Comparison of ENCODE assay signal across 28 cellular contexts in the genomic region with DNA sequence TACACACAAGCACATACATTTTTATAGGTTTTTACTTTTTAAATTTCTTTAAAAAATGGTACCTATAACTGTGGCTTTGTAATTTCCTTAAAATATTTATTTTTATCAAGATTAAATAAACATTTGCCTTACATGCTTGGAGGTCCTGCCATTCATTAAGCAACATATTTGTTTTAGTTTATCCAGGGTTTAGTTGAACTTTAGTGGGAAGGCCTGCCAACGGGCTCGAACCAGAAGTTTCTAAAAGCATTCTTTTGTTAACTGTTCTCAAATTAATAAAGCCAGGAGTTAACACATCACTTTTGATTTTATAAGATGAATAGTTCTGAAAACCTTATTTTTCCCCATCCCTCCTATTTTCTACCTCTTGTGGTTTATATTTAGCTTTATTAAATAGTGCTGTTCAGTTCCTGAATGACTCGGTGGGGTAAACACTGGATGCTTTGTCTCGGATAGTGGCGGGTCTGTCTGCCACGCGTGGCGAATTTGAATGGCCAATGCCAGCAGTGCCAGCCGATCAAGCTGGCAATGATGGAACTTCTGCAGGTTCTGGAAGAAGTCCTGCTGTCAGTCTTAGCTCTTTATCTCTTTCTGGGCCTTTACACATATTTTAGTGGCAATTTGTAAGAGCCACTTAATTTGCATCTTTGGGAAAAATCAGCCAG. TPM values are rescaled to one million over a fixed set of nuclear protein-coding genes. Genes with fewer than 3 reads are reported as not detected.
DNase-seq lines count a peak whose midpoint lies in the region; ATAC-seq, FAIRE-seq and TF ChIP-seq lines count a peak whose summit lies in the region.
"Had no signal": no experiment of that assay in that cellular context is flagged by ENCODE, and none has a peak within 500 bp of the region (broad histone marks: within the 10 kb centered on the region; RNA-seq: fewer than 3 reads in every experiment).

No MANE protein-coding gene starts in this region.

- H3K4me2 ChIP-seq in PC-3 (ENCODE audit: low read length), result no peak overlapping the region
- H3K4me2 ChIP-seq: KMS-11, smooth muscle cell had no signal

- no peak for ATAC-seq in PC-3
- ATAC-seq: activated CD4-positive, CD25-positive, alpha-beta regulatory T cell treated with anti-CD3 and anti-CD28 coated beads, Interleukin-2, amount 50 U/mL, for 24 hours; GM12878; GM23338; left colon; stimulated activated naive CD8-positive, alpha-beta T cell treated with anti-CD3 and anti-CD28 coated beads, Interleukin-15, amount 100 ng/mL, for 72 hours had no signal

- H3K27ac ChIP-seq in caudate nucleus (ENCODE audit: low read depth, low read length), result peak overlapping the region; percentile 65
- no peak overlapping the region for H3K27ac ChIP-seq in PC-3 (ENCODE audit: low read length)
- H3K27ac ChIP-seq: KMS-11, tibial nerve had no signal

- no peaks in the 10 kb centered on the region for H3K9me3 ChIP-seq in PC-3 (ENCODE audit: low read length)
- H3K9me3 ChIP-seq: Caco-2, tibial nerve had no signal

- intact Hi-C loops in PC-3 (cut with micrococcal nuclease), result no loop called here

- no peaks in the 10 kb centered on the region for H3K27me3 ChIP-seq in PC-3 (ENCODE audit: low read length)
- H3K27me3 ChIP-seq: tibial nerve had no signal

- no peaks in the 10 kb centered on the region for H3K79me2 ChIP-seq in PC-3 (ENCODE audit: low read length)

- no TSS peak for BruUV-seq in PC-3 (replicated peaks; lab: Mats Ljungman, UMichigan)

- H3F3A ChIP-seq in PC-3 (ENCODE audit: low read length, unreplicated experiment), result no peaks in the 10 kb centered on the region

- no peaks in the 10 kb centered on the region for H4K20me1 ChIP-seq in PC-3 (ENCODE audit: low read length)

- no peaks in the 10 kb centered on the region for H3K36me3 ChIP-seq in PC-3 (ENCODE audit: low read depth, low read length)

- no peak overlapping the region for H3K9ac ChIP-seq in PC-3 (ENCODE audit: low read length)
- H3K9ac ChIP-seq: KMS-11 had no signal

- H3K4me1 ChIP-seq in PC-3 (ENCODE audit: insufficient read depth, low read length), result no peaks in the 10 kb centered on the region
- H3K4me1 ChIP-seq: tibial nerve had no signal

- H2AFZ ChIP-seq in PC-3 (ENCODE audit: low read length), result no peak overlapping the region
- H2AFZ ChIP-seq: GM23338 had no signal

- no peaks in the 10 kb centered on the region for H3K9me2 ChIP-seq in PC-3 (replicated peaks; ENCODE audit: low read length)

- H3K4me3 ChIP-seq in PC-3 (ENCODE audit: low read length), result no peak overlapping the region
- H3K4me3 ChIP-seq: GM12878, GM23338, smooth muscle cell, tibial nerve had no signal

- CTCF ChIA-PET in PC-3 (lab: Charles Lee), result no interaction called here

- FAIRE-seq in G401.6 (lab: Jason Lieb, UNC), result peak; percentile 31
- FAIRE-seq: endothelial cell of umbilical vein, GM12878 had no signal

- POLR2A ChIA-PET in PC-3 (lab: Charles Lee; ENCODE audit: unreplicated experiment), result no interaction called here

- DNase-seq in caudate nucleus (lab: John Stamatoyannopoulos, UW) (peak in 51 of 61 donors; percentile 6 to 80 (median 54)), inferior parietal cortex (ENCODE audit: extremely low spot score) (peak; percentile 68), pons (ENCODE audit: low spot score) (peak; percentile 96), NCI-H1436 (lab: John Stamatoyannopoulos, UW) (no peak), iPS-NIHi11 (ENCODE audit: low spot score) (no peak), PC-3 (no peak)
- DNase-seq in activated CD4-positive, alpha-beta T cell treated with anti-CD3 and anti-CD28 coated beads for 4 hours, result no peak
- DNase-seq: activated CD4-positive, alpha-beta memory T cell treated with anti-CD3 and anti-CD28 coated beads, Interleukin-2, amount 10 ng/mL, durations not matched to agents 7 days and 5 days; activated CD8-positive, alpha-beta memory T cell treated with anti-CD3 and anti-CD28 coated beads, Interleukin-2, amount 50 U/mL, for 48 hours; Caco-2; left colon; mesenchymal stem cell; MM.1S; NCI-H2029 treated with DMSO at 0.1 percent for 48 hours; NCI-H774; RPMI8226; stimulated activated CD4-positive, alpha-beta T cell treated with anti-CD3 and anti-CD28 coated beads, Interleukin-1b, Interleukin-23, amount 100 ng/mL, for 48 hours; stimulated activated CD8-positive, alpha-beta memory T cell treated with anti-CD3 and anti-CD28 coated beads, Interleukin-4, amount 100 ng/mL, for 48 hours; stimulated activated naive CD8-positive, alpha-beta T cell treated with anti-CD3 and anti-CD28 coated beads, Interleukin-15, amount 100 ng/mL, for 72 hours; T-helper 1 cell had no signal

- TF ChIP-seq CTCF in PC-3 (conservative IDR thresholded peaks at IDR 0.05; ENCODE audit: low read depth, low read length), result no peak

RNA-seq across cellular contexts. Expression of a gene that starts 32.2 kb away (rescaled TPM):
- 28.6 and 29.1 TPM in 2 replicates for total RNA-seq in PC-3 (2014; rRNA removed)

RNA-seq across cellular contexts. Expression of a gene that starts 33.1 kb away (rescaled TPM):
- total RNA-seq in PC-3 (2014; rRNA removed), result 109 and 149 TPM in 2 replicates

RNA-seq across cellular contexts. Expression of a gene that starts 56.2 kb away (rescaled TPM):
- total RNA-seq in PC-3 (2014; rRNA removed), result 3.6 TPM in 1 of 2 replicates, not detected in the other
- total RNA-seq: activated CD4-positive, alpha-beta memory T cell treated with anti-CD3 and anti-CD28 coated beads, Interleukin-2, amount 10 ng/mL, durations not matched to agents 7 days and 5 days; Caco-2; endothelial cell of umbilical vein; GM12878 had no signal

Comparison
In these comparisons a context has a peak if more than half of its experiments do, and no peak if none do; other contexts are left out.
1. DNase-seq: peak in caudate nucleus (51 of 61), inferior parietal cortex (single experiment) and pons (single experiment); none in NCI-H1436 (single experiment), activated CD4-positive, alpha-beta T cell treated with anti-CD3 and anti-CD28 coated beads for 4 hours (0 of 2), iPS-NIHi11 (single experiment) and PC-3 (single experiment).